Comparison of ENCODE assay signal across 13 cellular contexts in the genomic region with DNA sequence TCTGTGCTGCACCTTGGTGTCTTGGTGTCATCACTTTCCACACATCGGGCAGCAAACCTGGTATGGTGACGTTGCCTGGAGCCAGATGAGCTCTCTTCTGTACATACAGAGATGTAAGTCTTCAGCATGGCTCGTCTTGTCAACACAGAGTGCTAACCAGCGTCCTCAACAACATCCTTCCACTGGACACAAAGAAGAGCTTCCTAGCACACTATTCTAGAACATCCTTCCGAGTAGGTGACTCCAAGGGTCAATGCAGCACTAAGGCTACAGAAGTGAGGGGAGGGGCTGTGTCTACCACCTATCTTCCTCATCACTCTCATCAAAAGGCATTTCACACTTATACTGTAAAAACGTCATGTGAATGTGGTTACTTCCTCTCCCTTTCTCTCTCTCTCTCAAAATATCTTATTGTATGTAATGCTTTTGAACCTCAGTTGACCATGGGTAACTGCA.
"Had no signal": no experiment of that assay in that cellular context is flagged by ENCODE, and none has a peak within 500 bp of the region (broad histone marks: within the 10 kb centered on the region; RNA-seq: fewer than 3 reads in every experiment).

No MANE protein-coding gene starts in this region.

- H3K27ac Mint-ChIP-seq: mesothelial cell of epicardium; T-helper 1 cell treated with Interleukin-12 subunit alpha and Interleukin-12 subunit beta and Interleukin-4 antibody, amounts not matched to agents 30 μg/mL and 1 μg/mL, for 36 hours had no signal

- H3K9me3 Mint-ChIP-seq: mesothelial cell of epicardium; T-helper 1 cell treated with Interleukin-12 subunit alpha and Interleukin-12 subunit beta and Interleukin-4 antibody, amounts not matched to agents 30 μg/mL and 1 μg/mL, for 36 hours had no signal

- H3K9me3 ChIP-seq: colonic mucosa, tibial artery had no signal

- H3K36me3 ChIP-seq: colonic mucosa, tibial artery had no signal

- H3K4me3 ChIP-seq: colonic mucosa, skin epidermis, tibial artery had no signal

- H3K27me3 ChIP-seq: colonic mucosa, tibial artery had no signal

- H3K36me3 Mint-ChIP-seq: mesothelial cell of epicardium had no signal

- H3K4me3 Mint-ChIP-seq: mesothelial cell of epicardium; T-helper 1 cell treated with Interleukin-12 subunit alpha and Interleukin-12 subunit beta and Interleukin-4 antibody, amounts not matched to agents 30 μg/mL and 1 μg/mL, for 36 hours had no signal

- DNase-seq: activated CD4-positive, alpha-beta T cell treated with anti-CD3 and anti-CD28 coated beads, Interleukin-2, amount 50 U/mL, for 1 hour; activated CD4-positive, CD25-positive, alpha-beta regulatory T cell; activated naive CD4-positive, alpha-beta T cell treated with Interleukin-2 at 50 U/mL for 16 hours; caudate nucleus; colonic mucosa; effector CD8-positive, alpha-beta T cell; stimulated activated CD4-positive, alpha-beta T cell treated with anti-CD3 and anti-CD28 coated beads, Interleukin-4, amount 100 ng/mL, for 4 hours had no signal

- H3K4me1 ChIP-seq: colonic mucosa had no signal

- H3K27ac ChIP-seq: colonic mucosa, skin epidermis, tibial artery had no signal

- FAIRE-seq: frontal cortex, TTC549 had no signal
